ENCODE assay signal across 1 cellular context in the genomic region with DNA sequence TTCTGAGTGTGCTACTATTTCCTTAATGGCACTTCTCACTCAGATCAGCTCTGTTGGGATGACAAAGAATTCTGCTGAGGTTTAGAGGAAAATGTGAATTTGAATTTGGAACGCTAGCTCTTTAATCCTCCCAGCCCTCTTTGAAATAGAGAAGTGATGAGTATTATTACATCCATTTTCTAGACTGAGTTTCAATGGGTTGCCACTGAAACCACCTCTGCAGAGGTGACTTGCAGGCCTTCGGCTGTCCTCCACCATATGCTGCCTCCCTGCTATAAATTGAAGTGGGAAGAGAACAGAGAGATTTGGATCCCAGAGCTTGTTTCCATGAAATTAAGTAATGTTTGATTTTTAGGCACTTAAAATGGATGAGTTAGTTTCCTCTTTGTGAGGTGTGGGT.
TF ChIP-seq lines count a peak whose summit lies in the region.

No MANE protein-coding gene starts in this region.

TF ChIP-seq in GM23338, 12 proteins besides CTCF, POLR2A, EP300 and RAD21 (continued from another document):
- TF ChIP-seq, protein P1, sequence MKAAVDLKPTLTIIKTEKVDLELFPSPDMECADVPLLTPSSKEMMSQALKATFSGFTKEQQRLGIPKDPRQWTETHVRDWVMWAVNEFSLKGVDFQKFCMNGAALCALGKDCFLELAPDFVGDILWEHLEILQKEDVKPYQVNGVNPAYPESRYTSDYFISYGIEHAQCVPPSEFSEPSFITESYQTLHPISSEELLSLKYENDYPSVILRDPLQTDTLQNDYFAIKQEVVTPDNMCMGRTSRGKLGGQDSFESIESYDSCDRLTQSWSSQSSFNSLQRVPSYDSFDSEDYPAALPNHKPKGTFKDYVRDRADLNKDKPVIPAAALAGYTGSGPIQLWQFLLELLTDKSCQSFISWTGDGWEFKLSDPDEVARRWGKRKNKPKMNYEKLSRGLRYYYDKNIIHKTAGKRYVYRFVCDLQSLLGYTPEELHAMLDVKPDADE (IDR thresholded peaks at IDR 0.05), result no peak
- TF ChIP-seq JUNB (IDR thresholded peaks at IDR 0.05; ENCODE audit: unreplicated experiment), result no peak
- no peak for TF ChIP-seq ZNF331 (CRISPR knock-in tag; IDR thresholded peaks at IDR 0.05; ENCODE audit: low read depth)
- TF ChIP-seq, protein P2, sequence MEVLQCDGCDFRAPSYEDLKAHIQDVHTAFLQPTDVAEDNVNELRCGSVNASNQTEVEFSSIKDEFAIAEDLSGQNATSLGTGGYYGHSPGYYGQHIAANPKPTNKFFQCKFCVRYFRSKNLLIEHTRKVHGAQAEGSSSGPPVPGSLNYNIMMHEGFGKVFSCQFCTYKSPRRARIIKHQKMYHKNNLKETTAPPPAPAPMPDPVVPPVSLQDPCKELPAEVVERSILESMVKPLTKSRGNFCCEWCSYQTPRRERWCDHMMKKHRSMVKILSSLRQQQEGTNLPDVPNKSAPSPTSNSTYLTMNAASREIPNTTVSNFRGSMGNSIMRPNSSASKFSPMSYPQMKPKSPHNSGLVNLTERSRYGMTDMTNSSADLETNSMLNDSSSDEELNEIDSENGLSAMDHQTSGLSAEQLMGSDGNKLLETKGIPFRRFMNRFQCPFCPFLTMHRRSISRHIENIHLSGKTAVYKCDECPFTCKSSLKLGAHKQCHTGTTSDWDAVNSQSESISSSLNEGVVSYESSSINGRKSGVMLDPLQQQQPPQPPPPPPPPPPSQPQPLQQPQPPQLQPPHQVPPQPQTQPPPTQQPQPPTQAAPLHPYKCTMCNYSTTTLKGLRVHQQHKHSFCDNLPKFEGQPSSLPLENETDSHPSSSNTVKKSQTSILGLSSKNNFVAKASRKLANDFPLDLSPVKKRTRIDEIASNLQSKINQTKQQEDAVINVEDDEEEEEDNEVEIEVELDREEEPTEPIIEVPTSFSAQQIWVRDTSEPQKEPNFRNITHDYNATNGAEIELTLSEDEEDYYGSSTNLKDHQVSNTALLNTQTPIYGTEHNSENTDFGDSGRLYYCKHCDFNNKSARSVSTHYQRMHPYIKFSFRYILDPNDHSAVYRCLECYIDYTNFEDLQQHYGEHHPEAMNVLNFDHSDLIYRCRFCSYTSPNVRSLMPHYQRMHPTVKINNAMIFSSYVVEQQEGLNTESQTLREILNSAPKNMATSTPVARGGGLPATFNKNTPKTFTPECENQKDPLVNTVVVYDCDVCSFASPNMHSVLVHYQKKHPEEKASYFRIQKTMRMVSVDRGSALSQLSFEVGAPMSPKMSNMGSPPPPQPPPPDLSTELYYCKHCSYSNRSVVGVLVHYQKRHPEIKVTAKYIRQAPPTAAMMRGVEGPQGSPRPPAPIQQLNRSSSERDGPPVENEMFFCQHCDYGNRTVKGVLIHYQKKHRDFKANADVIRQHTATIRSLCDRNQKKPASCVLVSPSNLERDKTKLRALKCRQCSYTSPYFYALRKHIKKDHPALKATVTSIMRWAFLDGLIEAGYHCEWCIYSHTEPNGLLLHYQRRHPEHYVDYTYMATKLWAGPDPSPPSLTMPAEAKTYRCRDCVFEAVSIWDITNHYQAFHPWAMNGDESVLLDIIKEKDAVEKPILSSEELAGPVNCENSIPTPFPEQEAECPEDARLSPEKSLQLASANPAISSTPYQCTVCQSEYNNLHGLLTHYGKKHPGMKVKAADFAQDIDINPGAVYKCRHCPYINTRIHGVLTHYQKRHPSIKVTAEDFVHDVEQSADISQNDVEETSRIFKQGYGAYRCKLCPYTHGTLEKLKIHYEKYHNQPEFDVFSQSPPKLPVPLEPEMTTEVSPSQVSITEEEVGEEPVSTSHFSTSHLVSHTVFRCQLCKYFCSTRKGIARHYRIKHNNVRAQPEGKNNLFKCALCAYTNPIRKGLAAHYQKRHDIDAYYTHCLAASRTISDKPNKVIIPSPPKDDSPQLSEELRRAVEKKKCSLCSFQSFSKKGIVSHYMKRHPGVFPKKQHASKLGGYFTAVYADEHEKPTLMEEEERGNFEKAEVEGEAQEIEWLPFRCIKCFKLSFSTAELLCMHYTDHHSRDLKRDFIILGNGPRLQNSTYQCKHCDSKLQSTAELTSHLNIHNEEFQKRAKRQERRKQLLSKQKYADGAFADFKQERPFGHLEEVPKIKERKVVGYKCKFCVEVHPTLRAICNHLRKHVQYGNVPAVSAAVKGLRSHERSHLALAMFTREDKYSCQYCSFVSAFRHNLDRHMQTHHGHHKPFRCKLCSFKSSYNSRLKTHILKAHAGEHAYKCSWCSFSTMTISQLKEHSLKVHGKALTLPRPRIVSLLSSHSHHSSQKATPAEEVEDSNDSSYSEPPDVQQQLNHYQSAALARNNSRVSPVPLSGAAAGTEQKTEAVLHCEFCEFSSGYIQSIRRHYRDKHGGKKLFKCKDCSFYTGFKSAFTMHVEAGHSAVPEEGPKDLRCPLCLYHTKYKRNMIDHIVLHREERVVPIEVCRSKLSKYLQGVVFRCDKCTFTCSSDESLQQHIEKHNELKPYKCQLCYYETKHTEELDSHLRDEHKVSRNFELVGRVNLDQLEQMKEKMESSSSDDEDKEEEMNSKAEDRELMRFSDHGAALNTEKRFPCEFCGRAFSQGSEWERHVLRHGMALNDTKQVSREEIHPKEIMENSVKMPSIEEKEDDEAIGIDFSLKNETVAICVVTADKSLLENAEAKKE (CRISPR knock-in tag; IDR thresholded peaks at IDR 0.05), result no peak
TF ChIP-seq in GM23338: peak in this region for 0.
